9 cellular contexts compared by ENCODE assay signal in genomic region chr6:4319992-4320683, GRCh38.
DNase-seq lines count a peak whose midpoint lies in the region; TF ChIP-seq lines count a peak whose summit lies in the region.
"Had no signal": no experiment of that assay in that cellular context is flagged by ENCODE, and none has a peak within 500 bp of the region (broad histone marks: within the 10 kb centered on the region; RNA-seq: fewer than 3 reads in every experiment).

No MANE protein-coding gene starts in this region.

- H3K27ac ChIP-seq in epithelial cell of prostate (peak overlapping the region; percentile 96), osteoblast (ENCODE audit: low read depth, low read length) (peak overlapping the region; percentile 92)
- H3K27ac ChIP-seq: neural progenitor cell had no signal

- POLR2A ChIA-PET in GM10248 (lab: Yijun Ruan, JAX), result no interaction called here

- TF ChIP-seq CTCF in osteoblast (IDR thresholded peaks at IDR 0.05; ENCODE audit: extremely low read depth, low read depth, low read length) (no peak), GM10248 (IDR thresholded peaks at IDR 0.05; ENCODE audit: control extremely low read depth, extremely low read depth, low read depth, missing control alignments) (no peak)

- peak overlapping the region; percentile 38 for H3K4me2 ChIP-seq in osteoblast (ENCODE audit: insufficient read depth, low read length)
- H3K4me2 ChIP-seq: neural progenitor cell had no signal

- DNase-seq in DMS 273 (lab: John Stamatoyannopoulos, UW; ENCODE audit: unreplicated experiment) (peak; percentile 89), NCI-H69 (lab: John Stamatoyannopoulos, UW) (peak; percentile 41), epithelial cell of prostate (ENCODE audit: low read depth, low spot score) (no peak), osteoblast (ENCODE audit: insufficient read length, low spot score, missing footprints) (no peak), posterior cingulate gyrus (no peak), GM10248 (ENCODE audit: extremely low spot score) (no peak), SW480 (ENCODE audit: low spot score) (no peak), C1 segment of cervical spinal cord (lab: John Stamatoyannopoulos, UW) (no peak)

- H3K4me3 ChIP-seq in osteoblast (ENCODE audit: insufficient read depth, low read length), result no peak overlapping the region
- H3K4me3 ChIP-seq: neural progenitor cell had no signal

- intact Hi-C loops in posterior cingulate gyrus (cut with DNase I), result no loop called here

- H4K20me1 ChIP-seq in osteoblast (ENCODE audit: insufficient read depth, low read length), result no peaks in the 10 kb centered on the region

- H2AFZ ChIP-seq in osteoblast (ENCODE audit: low read length), result no peak overlapping the region
- H2AFZ ChIP-seq: neural progenitor cell had no signal

- peaks cover 37% of the 10 kb centered on the region for H3K4me1 ChIP-seq in osteoblast (ENCODE audit: insufficient read depth, low read length)
- H3K4me1 ChIP-seq: neural progenitor cell had no signal

- H3K27me3 ChIP-seq in osteoblast (ENCODE audit: insufficient read depth, low read length), result no peaks in the 10 kb centered on the region
- H3K27me3 ChIP-seq: neural progenitor cell had no signal

- CTCF ChIA-PET in GM10248 (lab: Yijun Ruan, JAX), result interaction anchor here (1.4 kb wide), 1 partner anchor 8 kb away, joined by 3 read pairs; no protein-coding TSS in a partner anchor

- H3K36me3 ChIP-seq in osteoblast (ENCODE audit: insufficient read depth, low read length), result no peaks in the 10 kb centered on the region
- H3K36me3 ChIP-seq: neural progenitor cell had no signal

- no peaks in the 10 kb centered on the region for H3K9me3 ChIP-seq in osteoblast (ENCODE audit: low read depth, low read length)

- no peaks in the 10 kb centered on the region for H3K79me2 ChIP-seq in osteoblast (ENCODE audit: insufficient read depth, low read length)

Comparison
In these comparisons a context has a peak if more than half of its experiments do, and no peak if none do; other contexts are left out.
1. DNase-seq: peak in DMS 273 (single experiment) and NCI-H69 (single experiment); none in epithelial cell of prostate (single experiment), osteoblast (single experiment), posterior cingulate gyrus (0 of 10), GM10248 (single experiment), SW480 (single experiment) and C1 segment of cervical spinal cord (0 of 14).